15 cellular contexts compared by ENCODE assay signal in genomic region chr3:16529264-16529663, GRCh38. TPM values are rescaled to one million over a fixed set of nuclear protein-coding genes. Genes with fewer than 3 reads are reported as not detected.
DNase-seq lines count a peak whose midpoint lies in the region; ATAC-seq and TF ChIP-seq lines count a peak whose summit lies in the region.
"Had no signal": no experiment of that assay in that cellular context is flagged by ENCODE, and none has a peak within 500 bp of the region (broad histone marks: within the 10 kb centered on the region; RNA-seq: fewer than 3 reads in every experiment).

No MANE protein-coding gene starts in this region.

- no peak overlapping the region for H3K4me3 Mint-ChIP-seq in nephron
- H3K4me3 Mint-ChIP-seq: CD14-positive monocyte; central memory CD8-positive, alpha-beta T cell had no signal

- peak overlapping the region; percentile 5 to 44 (median 20) for H3K27ac Mint-ChIP-seq in nephron

- H3K27me3 Mint-ChIP-seq in nephron (ENCODE audit: low read depth): peaks cover 10% of the 10 kb centered on the region
- H3K27me3 Mint-ChIP-seq: central memory CD8-positive, alpha-beta T cell had no signal

- CTCF ChIA-PET in GM10248 (lab: Yijun Ruan, JAX): interaction anchor here (0.9 to 2.7 kb wide), 12 partner anchors 8 to 244 kb away, joined by 3 to 8 read pairs (median 4); no protein-coding TSS in a partner anchor

- H3K27ac ChIP-seq in VCaP: no peak overlapping the region
- H3K27ac ChIP-seq: epithelial cell of prostate had no signal

- peaks cover 51% of the 10 kb centered on the region for H3K4me1 Mint-ChIP-seq in nephron

- in situ Hi-C loops in G401 (cut with HindIII; ENCODE audit: low sequenced_read_pairs): no loop called here

- peak; percentile 27 for TF ChIP-seq CTCF in GM10248 (IDR thresholded peaks at IDR 0.05; ENCODE audit: control extremely low read depth, extremely low read depth, low read depth, missing control alignments)
- 0 out of 2 replicates have a peak, but pooled peaks have one; percentile 18 for TF ChIP-seq CTCF in VCaP (conservative IDR thresholded peaks at IDR 0.05)
- peak in 1 of 3 experiments; percentile 13 for TF ChIP-seq CTCF in nephron (IDR thresholded peaks at IDR 0.05; ENCODE audit: unreplicated experiment in 3 of 3)

- ATAC-seq in GM21390 (IDR thresholded peaks at IDR 0.05; ENCODE audit: unreplicated experiment) (peak; percentile 53), GM19463 (IDR thresholded peaks at IDR 0.05; ENCODE audit: unreplicated experiment) (no peak), GM18498 (IDR thresholded peaks at IDR 0.05; ENCODE audit: unreplicated experiment) (no peak)

- POLR2A ChIA-PET in GM10248 (lab: Yijun Ruan, JAX): interaction anchor here (1.0 kb wide), 1 partner anchor 13 kb away, joined by 3 read pairs; no protein-coding TSS in a partner anchor

- DNase-seq in GM10248 (ENCODE audit: extremely low spot score) (no peak), G401 (ENCODE audit: low spot score) (no peak)
- DNase-seq: activated CD4-positive, alpha-beta T cell treated with anti-CD3 and anti-CD28 coated beads, Interleukin-2, amount 50 U/mL, for 48 hours; activated gamma-delta T cell; NCI-H1048; NCI-H510A; small intestine had no signal

- H3K9me3 Mint-ChIP-seq in nephron: peaks cover 4% of the 10 kb centered on the region

- H3K36me3 Mint-ChIP-seq in nephron (ENCODE audit: low read depth): no peaks in the 10 kb centered on the region
- H3K36me3 Mint-ChIP-seq: CD14-positive monocyte had no signal

RNA-seq across cellular contexts. Expression of gene RFTN1, which starts 15.8 kb away (rescaled TPM):
- total RNA-seq in G401 (2014; rRNA removed; shearing (Covaris generic)): 11.6 and 21.3 TPM in 2 replicates
